In genomic region chr22:20989323-20990138, GRCh38 we compare ENCODE assay signal across 1 cellular context.
TF ChIP-seq lines count a peak whose summit lies in the region.

No MANE protein-coding gene starts in this region.

TF ChIP-seq in K562, 482 proteins besides CTCF, POLR2A, EP300 and RAD21:
- TF ChIP-seq OTX1 (CRISPR knock-in tag; IDR thresholded peaks at IDR 0.05): peak; percentile 17; the same call in 1 of the 2 replicates
- no peak for TF ChIP-seq KHSRP (IDR thresholded peaks at IDR 0.05)
- TF ChIP-seq TAF9B (IDR thresholded peaks at IDR 0.05; ENCODE audit: partially characterized antibody): no peak
- TF ChIP-seq PCBP1 (IDR thresholded peaks at IDR 0.05; ENCODE audit: low read depth, low read length, poor library complexity, severe bottlenecking): no peak
- peak; percentile 58; the same call in 1 of the 2 replicates for TF ChIP-seq HMGXB4 (CRISPR knock-in tag; IDR thresholded peaks at IDR 0.05)
- 0 out of 4 replicates have a peak, but pooled peaks of 1 of the 2 experiments have one; percentile 28 for TF ChIP-seq SIN3A (IDR thresholded peaks at IDR 0.05; ENCODE audit: borderline replicate concordance in 2 of 2, control insufficient read depth in 1 of 2, low read depth in 2 of 2, low read length in 2 of 2)
- TF ChIP-seq CAMTA2 (CRISPR knock-in tag; conservative IDR thresholded peaks at IDR 0.05): no peak
- TF ChIP-seq SAP30 (IDR thresholded peaks at IDR 0.05; ENCODE audit: borderline replicate concordance, insufficient read depth, low read depth, low read length, poor library complexity, severe bottlenecking): peak; percentile 2
- TF ChIP-seq ZBTB12 (CRISPR knock-in tag; IDR thresholded peaks at IDR 0.05): no peak
- peak; percentile 62 for TF ChIP-seq POLR2G (IDR thresholded peaks at IDR 0.05; ENCODE audit: low read depth, low read length)
- 0 out of 2 replicates have a peak, but pooled peaks have one; percentile 32 for TF ChIP-seq TAF15 (IDR thresholded peaks at IDR 0.05; ENCODE audit: low read depth, low read length)
- 0 out of 4 replicates have a peak, but pooled peaks of 1 of the 2 experiments have one; percentile 48 for TF ChIP-seq MLX (CRISPR knock-in tag; conservative IDR thresholded peaks at IDR 0.05)
- TF ChIP-seq POU5F1 (IDR thresholded peaks at IDR 0.05; ENCODE audit: borderline replicate concordance, low read depth, low read length, partially characterized antibody): no peak
- TF ChIP-seq THAP12 (CRISPR knock-in tag; IDR thresholded peaks at IDR 0.05): 0 out of 2 replicates have a peak, but pooled peaks have one; percentile 7
- TF ChIP-seq FOXO4 (CRISPR knock-in tag; IDR thresholded peaks at IDR 0.05): 0 out of 2 replicates have a peak, but pooled peaks have one; percentile 6
- peak; percentile 48; the same call in 1 of the 2 replicates for TF ChIP-seq RBFOX2 (IDR thresholded peaks at IDR 0.05; ENCODE audit: low read depth, low read length)
TF ChIP-seq in K562: peak in this region for 10.
